ENCODE assay signal across 12 cellular contexts in the genomic region with DNA sequence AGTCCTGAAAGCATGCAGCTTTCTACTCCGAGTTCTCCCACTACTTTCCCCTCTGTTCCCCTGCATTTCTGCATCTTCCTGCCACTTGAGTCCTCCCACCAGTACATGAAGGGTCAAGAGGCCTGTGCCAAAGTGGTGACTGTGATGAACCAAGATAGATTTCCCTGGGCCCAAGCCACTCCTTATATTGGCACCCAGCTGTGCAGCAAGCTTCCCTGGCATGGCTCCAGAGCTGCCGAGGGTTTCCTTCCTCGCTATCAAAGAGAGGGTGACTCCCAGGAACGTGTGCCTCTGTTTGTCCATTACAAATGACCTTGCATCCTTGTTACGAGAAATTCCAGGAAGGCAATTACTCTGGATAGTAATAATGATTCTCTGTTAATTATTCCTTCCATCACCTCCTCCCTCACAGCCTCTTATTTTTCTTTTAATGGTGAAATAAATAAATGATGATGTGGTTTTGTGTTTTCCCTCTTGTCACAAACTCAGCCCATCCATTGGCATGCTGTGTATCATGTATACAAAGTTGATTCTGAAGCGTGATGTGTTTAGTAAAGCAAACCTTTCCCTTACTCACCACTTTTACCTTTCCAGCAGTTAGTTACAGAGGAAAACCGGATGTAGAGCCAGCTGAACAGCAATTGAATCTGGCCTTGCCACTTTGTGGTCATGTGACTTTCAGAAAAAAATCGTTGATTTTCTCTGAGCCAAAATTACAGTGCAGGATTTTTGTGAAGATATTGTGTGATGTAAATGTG. TPM values are rescaled to one million over a fixed set of nuclear protein-coding genes. Genes with fewer than 3 reads are reported as not detected.
DNase-seq lines count a peak whose midpoint lies in the region; ATAC-seq and TF ChIP-seq lines count a peak whose summit lies in the region.
"Had no signal": no experiment of that assay in that cellular context is flagged by ENCODE, and none has a peak within 500 bp of the region (broad histone marks: within the 10 kb centered on the region; RNA-seq: fewer than 3 reads in every experiment).

No MANE protein-coding gene starts in this region.

- no peaks in the 10 kb centered on the region for H3K9me3 Mint-ChIP-seq in activated naive CD4-positive, alpha-beta T cell treated with anti-CD3 and anti-CD28 coated beads, Interleukin-2, amount 50 U/mL, for 72 hours
- H3K9me3 Mint-ChIP-seq: naive thymus-derived CD4-positive, alpha-beta T cell had no signal

- H3K4me3 ChIP-seq in choroid plexus epithelial cell (ENCODE audit: low read depth, low read length) (no peak overlapping the region), liver (ENCODE audit: low read depth in 1 of 3, low read length in 3 of 3) (no peak overlapping the region), upper lobe of right lung (no peak overlapping the region)
- H3K4me3 ChIP-seq: GM23248 had no signal

- no peak overlapping the region for H3K9ac ChIP-seq in liver (ENCODE audit: low read depth in 1 of 2, low read length in 2 of 2)
- H3K9ac ChIP-seq: GM23248 had no signal

- H3K36me3 ChIP-seq in liver (ENCODE audit: control insufficient read depth in 4 of 4, insufficient read depth in 3 of 4, low read depth in 1 of 4, low read length in 3 of 4), result no peaks in the 10 kb centered on the region
- no peaks in the 10 kb centered on the region for H3K36me3 ChIP-seq in upper lobe of right lung

- H3K27ac ChIP-seq in liver (ENCODE audit: low read depth in 1 of 2, low read length in 2 of 2) (no peak overlapping the region), upper lobe of right lung (peak overlapping the region; percentile 33)
- H3K27ac ChIP-seq: GM23248 had no signal

- no peak overlapping the region for H3K27ac Mint-ChIP-seq in activated naive CD4-positive, alpha-beta T cell treated with anti-CD3 and anti-CD28 coated beads, Interleukin-2, amount 50 U/mL, for 72 hours
- H3K27ac Mint-ChIP-seq: naive thymus-derived CD4-positive, alpha-beta T cell had no signal

- TF ChIP-seq RAD21 in liver (IDR thresholded peaks at IDR 0.05), result no peak

- no peaks in the 10 kb centered on the region for H3K4me1 ChIP-seq in liver (ENCODE audit: control insufficient read depth in 4 of 4, insufficient read depth in 4 of 4, low read length in 3 of 4)
- H3K4me1 ChIP-seq in upper lobe of right lung, result peaks cover 40% of the 10 kb centered on the region

- H3K36me3 Mint-ChIP-seq in activated naive CD4-positive, alpha-beta T cell treated with anti-CD3 and anti-CD28 coated beads, Interleukin-2, amount 50 U/mL, for 72 hours, result peaks cover 0 to 6% of the 10 kb centered on the region in 2 donors

- H3K27me3 ChIP-seq in liver (ENCODE audit: control insufficient read depth in 4 of 4, insufficient read depth in 4 of 4, low read length in 3 of 4) (no peaks in the 10 kb centered on the region), upper lobe of right lung (no peaks in the 10 kb centered on the region)

- peak; percentile 64 for ATAC-seq in upper lobe of right lung
- no peak for ATAC-seq in activated naive CD4-positive, alpha-beta T cell treated with anti-CD3 and anti-CD28 coated beads, Interleukin-2, amount 50 U/mL, for 72 hours
- ATAC-seq: naive thymus-derived CD4-positive, alpha-beta T cell had no signal

- intact Hi-C loops in upper lobe of right lung (cut with DNase I), result loop anchor here (10.0 kb wide), 1 partner anchor 70 kb away; no protein-coding TSS in a partner anchor

- H3K9me3 ChIP-seq in liver (ENCODE audit: control insufficient read depth in 4 of 4, low read length in 3 of 4) (no peaks in the 10 kb centered on the region), upper lobe of right lung (no peaks in the 10 kb centered on the region)

- TF ChIP-seq CTCF in choroid plexus epithelial cell (conservative IDR thresholded peaks at IDR 0.05; ENCODE audit: low read depth, low read length) (no peak), liver (IDR thresholded peaks at IDR 0.05; ENCODE audit: low read depth, low read length, missing input control) (no peak), upper lobe of right lung (IDR thresholded peaks at IDR 0.05) (no peak)

- DNase-seq in NCI-H748 (lab: John Stamatoyannopoulos, UW; ENCODE audit: unreplicated experiment), result peak; percentile 11
- DNase-seq in NCI-H748 treated with DMSO at 0.1 percent for 48 hours (lab: John Stamatoyannopoulos, UW), result no peak
- DNase-seq in choroid plexus epithelial cell (ENCODE audit: low read depth), result peak; percentile 59
- peak; percentile 83 for DNase-seq in upper lobe of right lung
- no peak for DNase-seq in H4 (ENCODE audit: low spot score)
- no peak for DNase-seq in activated naive CD4-positive, alpha-beta T cell treated with anti-CD3 and anti-CD28 coated beads, Interleukin-2, amount 50 U/mL, for 72 hours (ENCODE audit: low spot score in 2 of 2)
- DNase-seq in T-helper 9 cell, result no peak
- DNase-seq: GM23248; naive thymus-derived CD4-positive, alpha-beta T cell; NCI-H526 treated with DMSO at 0.1 percent for 48 hours; T1000 had no signal

- 47% methylated on average over 8 of the region's 8 CpGs for whole genome bisulfite sequencing in liver

TF ChIP-seq in liver, 16 proteins besides CTCF, POLR2A, EP300 and RAD21:
- TF ChIP-seq JUND (IDR thresholded peaks at IDR 0.05) (no peak), NR2F2 (IDR thresholded peaks at IDR 0.05) (peak; percentile 63)

RNA-seq across cellular contexts. Expression of gene SRSF8, which starts 8.3 kb away (rescaled TPM):
- total RNA-seq in liver, result 10 to 100 TPM; 17.6 to 31.8 TPM
- 10 to 100 TPM; 15.4 to 18.1 TPM for polyA plus RNA-seq in liver
- 42.2 TPM for total RNA-seq in upper lobe of right lung
- total RNA-seq in H4 (2014; rRNA removed; shearing (Covaris generic)), result 8.0 and 24.2 TPM in 2 replicates
- 10 to 100 TPM; 19.5 to 25.4 TPM for total RNA-seq in activated naive CD4-positive, alpha-beta T cell treated with anti-CD3 and anti-CD28 coated beads, Interleukin-2, amount 50 U/mL, for 72 hours

RNA-seq across cellular contexts. Expression of gene ENDOD1, which starts 14.7 kb away (rescaled TPM):
- total RNA-seq in liver (10 to 100 TPM in 1 of 2 donors, 1 to 10 TPM in 1; 6.6 to 35.6 TPM), upper lobe of right lung (32.2 TPM)
- 1 to 10 TPM; 2.2 to 5.1 TPM for polyA plus RNA-seq in liver
- 3.6 and 4.0 TPM in 2 replicates for total RNA-seq in H4 (2014; rRNA removed; shearing (Covaris generic))
- total RNA-seq in activated naive CD4-positive, alpha-beta T cell treated with anti-CD3 and anti-CD28 coated beads, Interleukin-2, amount 50 U/mL, for 72 hours, result 10 to 100 TPM in 1 of 2 donors, 1 to 10 TPM in 1; 6.3 to 11.4 TPM

RNA-seq across cellular contexts. Expression of gene KDM4F, which starts 25.8 kb away (rescaled TPM):
- not detected for total RNA-seq in liver
- polyA plus RNA-seq in liver, result not detected
- not detected for total RNA-seq in upper lobe of right lung
- not detected in 2 replicates for total RNA-seq in H4 (2014; rRNA removed; shearing (Covaris generic))
- total RNA-seq in activated naive CD4-positive, alpha-beta T cell treated with anti-CD3 and anti-CD28 coated beads, Interleukin-2, amount 50 U/mL, for 72 hours, result not detected
- total RNA-seq: GM23248; naive thymus-derived CD4-positive, alpha-beta T cell had no signal
- polyA plus RNA-seq: GM23248; naive thymus-derived CD4-positive, alpha-beta T cell had no signal

RNA-seq across cellular contexts. Expression of gene KDM4E, which starts 49.9 kb away (rescaled TPM):
- total RNA-seq in liver (not detected), upper lobe of right lung (not detected)
- polyA plus RNA-seq in liver, result not detected
- total RNA-seq in H4 (2014; rRNA removed; shearing (Covaris generic)), result not detected in 2 replicates
- total RNA-seq in activated naive CD4-positive, alpha-beta T cell treated with anti-CD3 and anti-CD28 coated beads, Interleukin-2, amount 50 U/mL, for 72 hours, result under 1 TPM in 1 of 2 donors, not detected in 1; 0.09 TPM
- total RNA-seq: GM23248; naive thymus-derived CD4-positive, alpha-beta T cell had no signal
- polyA plus RNA-seq: GM23248; naive thymus-derived CD4-positive, alpha-beta T cell had no signal

Comparison
In these comparisons a context has a peak if more than half of its experiments do, and no peak if none do; other contexts are left out.
1. DNase-seq: peak in NCI-H748 (single experiment), choroid plexus epithelial cell (single experiment) and upper lobe of right lung (single experiment); none in NCI-H748 treated with DMSO at 0.1 percent for 48 hours (single experiment), H4 (single experiment), activated naive CD4-positive, alpha-beta T cell treated with anti-CD3 and anti-CD28 coated beads, Interleukin-2, amount 50 U/mL, for 72 hours (0 of 2) and T-helper 9 cell (single experiment).